In the genomic region with DNA sequence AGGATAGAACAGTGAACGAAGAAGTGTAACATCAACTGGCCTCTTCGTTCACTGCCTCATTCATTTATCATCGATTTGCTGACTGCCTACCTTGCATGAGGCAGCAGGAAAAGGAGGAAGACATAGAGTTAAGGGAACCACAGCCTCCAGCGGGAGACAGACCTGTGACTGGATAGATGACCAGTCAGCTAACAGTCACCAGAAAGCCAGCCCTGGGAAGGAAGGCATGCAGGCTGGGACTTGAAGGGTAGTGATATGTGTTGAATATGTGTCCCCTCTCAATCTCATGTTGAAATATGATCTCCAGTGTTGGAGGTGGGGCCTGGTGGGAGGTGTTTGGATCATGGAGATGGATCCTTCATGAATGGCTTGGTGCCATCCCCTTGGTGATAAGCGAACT, we compare ENCODE assay signal across 1 cellular context.
TF ChIP-seq lines count a peak whose summit lies in the region.

No MANE protein-coding gene starts in this region.

TF ChIP-seq in H1, 55 proteins besides CTCF, POLR2A, EP300 and RAD21:
- TF ChIP-seq SUZ12 (IDR thresholded peaks at IDR 0.05; ENCODE audit: low read length): no peak
